ENCODE assay signal across 18 cellular contexts in genomic region chr15:81481326-81481725, GRCh38.
"Had no signal": no experiment of that assay in that cellular context is flagged by ENCODE, and none has a peak within 500 bp of the region (broad histone marks: within the 10 kb centered on the region; RNA-seq: fewer than 3 reads in every experiment).

No MANE protein-coding gene starts in this region.

- H3K36me3 ChIP-seq: esophagus muscularis mucosa, gastroesophageal sphincter, heart right ventricle, left lung, prostate gland, right lobe of liver, thoracic aorta, tibial nerve, upper lobe of left lung had no signal

- H3K27ac ChIP-seq: coronary artery, esophagus muscularis mucosa, foreskin keratinocyte, gastroesophageal sphincter, heart right ventricle, left lung, prostate gland, right lobe of liver, thoracic aorta, tibial nerve, upper lobe of left lung had no signal

- H3K9me3 ChIP-seq: esophagus muscularis mucosa, gastroesophageal sphincter, heart right ventricle, left lung, prostate gland, right lobe of liver, thoracic aorta, tibial nerve, upper lobe of left lung had no signal

- DNase-seq: effector memory CD4-positive, alpha-beta T cell; foreskin keratinocyte; left cardiac atrium; left lung; right lobe of liver; stimulated activated CD4-positive, alpha-beta T cell treated with anti-CD3 and anti-CD28 coated beads, Interleukin-15, amount 100 ng/mL, for 24 hours; upper lobe of left lung had no signal

- H3K9me3 Mint-ChIP-seq: mesothelial cell of epicardium; naive thymus-derived CD4-positive, alpha-beta T cell; stimulated activated naive B cell treated with anti-CD40 and anti-IgM and Interleukin-4, amounts not matched to agents 10 μg/mL and 1 μg/mL and 100 μg/mL, for 72 hours; stimulated activated naive CD8-positive, alpha-beta T cell treated with anti-CD3 and anti-CD28 coated beads, Interleukin-15, Interleukin-2, amounts not matched to agents 100 ng/mL and 50 ng/mL, for 24 hours had no signal

- H3K4me1 ChIP-seq: foreskin keratinocyte, gastroesophageal sphincter, left lung, prostate gland, right lobe of liver, upper lobe of left lung had no signal

- H3K4me3 ChIP-seq: coronary artery, esophagus muscularis mucosa, gastroesophageal sphincter, left lung, prostate gland, right lobe of liver, thoracic aorta, upper lobe of left lung had no signal

- H3K27me3 ChIP-seq: esophagus muscularis mucosa, foreskin keratinocyte, gastroesophageal sphincter, heart right ventricle, left lung, right lobe of liver, tibial nerve, upper lobe of left lung had no signal

- H3K4me3 Mint-ChIP-seq: mesothelial cell of epicardium; stimulated activated naive CD8-positive, alpha-beta T cell treated with anti-CD3 and anti-CD28 coated beads, Interleukin-15, Interleukin-2, amounts not matched to agents 100 ng/mL and 50 ng/mL, for 24 hours had no signal

- H3K36me3 Mint-ChIP-seq: mesothelial cell of epicardium; naive thymus-derived CD4-positive, alpha-beta T cell; stimulated activated naive B cell treated with anti-CD40 and anti-IgM and Interleukin-4, amounts not matched to agents 10 μg/mL and 1 μg/mL and 100 μg/mL, for 72 hours had no signal

- H3K27ac Mint-ChIP-seq: mesothelial cell of epicardium; naive thymus-derived CD4-positive, alpha-beta T cell; stimulated activated naive B cell treated with anti-CD40 and anti-IgM and Interleukin-4, amounts not matched to agents 10 μg/mL and 1 μg/mL and 100 μg/mL, for 72 hours; stimulated activated naive CD8-positive, alpha-beta T cell treated with anti-CD3 and anti-CD28 coated beads, Interleukin-15, Interleukin-2, amounts not matched to agents 100 ng/mL and 50 ng/mL, for 24 hours had no signal

- H3K27me3 Mint-ChIP-seq: stimulated activated naive B cell treated with anti-CD40 and anti-IgM and Interleukin-4, amounts not matched to agents 10 μg/mL and 1 μg/mL and 100 μg/mL, for 72 hours had no signal

- ATAC-seq: gastroesophageal sphincter had no signal
